ENCODE assay signal across 9 cellular contexts in genomic region chr5:38871790-38872551, GRCh38. TPM values are rescaled to one million over a fixed set of nuclear protein-coding genes. Genes with fewer than 3 reads are reported as not detected.
DNase-seq lines count a peak whose midpoint lies in the region; ATAC-seq, FAIRE-seq and TF ChIP-seq lines count a peak whose summit lies in the region.
"Had no signal": no experiment of that assay in that cellular context is flagged by ENCODE, and none has a peak within 500 bp of the region (broad histone marks: within the 10 kb centered on the region; RNA-seq: fewer than 3 reads in every experiment).

No MANE protein-coding gene starts in this region.

- H3K4me1 ChIP-seq in psoas muscle (no peaks in the 10 kb centered on the region), Karpas-422 (ENCODE audit: low read length) (no peaks in the 10 kb centered on the region)
- H3K4me1 ChIP-seq in CD4-positive, alpha-beta memory T cell (ENCODE audit: insufficient read depth, low read length), result no peaks in the 10 kb centered on the region

- no peak overlapping the region for H3K4me3 Mint-ChIP-seq in CD4-positive, alpha-beta memory T cell

- peaks cover 36 to 38% of the 10 kb centered on the region in 2 donors for H3K27me3 Mint-ChIP-seq in CD4-positive, alpha-beta memory T cell

- intact Hi-C loops in psoas muscle (cut with DNase I), result no loop called here
- intact Hi-C loops in CD4-positive, alpha-beta memory T cell (cut with micrococcal nuclease), result no loop called here

- WGBS in psoas muscle, 3 donors, result 68 to 82% (median 69%) methylated on average over 5 of the region's 5 CpGs

- no peaks in the 10 kb centered on the region for H3K79me2 ChIP-seq in Karpas-422 (ENCODE audit: low read length)

- CTCF ChIA-PET in CD4-positive, alpha-beta memory T cell (lab: Charles Lee; ENCODE audit: partially characterized antibody), result no interaction called here

- H3K9me3 Mint-ChIP-seq in CD4-positive, alpha-beta memory T cell, result peaks cover 0 to 8% (median 5%) of the 10 kb centered on the region in 8 donors

- H3K36me3 ChIP-seq in psoas muscle (ENCODE audit: insufficient read depth in 1 of 2, low read depth in 1 of 2), result peaks cover 5 to 12% of the 10 kb centered on the region in 2 donors
- H3K36me3 ChIP-seq in Karpas-422 (ENCODE audit: insufficient read depth, low read length), result no peaks in the 10 kb centered on the region
- no peaks in the 10 kb centered on the region for H3K36me3 ChIP-seq in CD4-positive, alpha-beta memory T cell (ENCODE audit: insufficient read depth, low read length)

- no peak overlapping the region for H2AFZ ChIP-seq in Karpas-422 (ENCODE audit: low read length)

- H3K4me1 Mint-ChIP-seq in CD4-positive, alpha-beta memory T cell, result no peaks in the 10 kb centered on the region

- no peaks in the 10 kb centered on the region for H4K20me1 ChIP-seq in Karpas-422 (ENCODE audit: insufficient read depth, low read depth, low read length)

- DNase-seq in DMS53 (lab: John Stamatoyannopoulos, UW) (peak; percentile 31), RCC 7860 (ENCODE audit: low spot score) (peak; percentile 100), fibroblast of mammary gland (ENCODE audit: low read depth) (peak; percentile 100), psoas muscle (no peak), GM13977 (ENCODE audit: low spot score) (no peak), DMS79 treated with DMSO at 0.1 percent for 48 hours (lab: John Stamatoyannopoulos, UW) (no peak), Karpas-422 (no peak)
- DNase-seq in CD4-positive, alpha-beta memory T cell, result no peak
- DNase-seq: activated gamma-delta T cell treated with Interleukin-2 at 50 U/mL for 16 hours had no signal

- peak; percentile 36 to 83 (median 69) for ATAC-seq in psoas muscle

- H3K9me3 ChIP-seq in psoas muscle (no peaks in the 10 kb centered on the region), Karpas-422 (ENCODE audit: low read length) (no peaks in the 10 kb centered on the region)
- no peaks in the 10 kb centered on the region for H3K9me3 ChIP-seq in CD4-positive, alpha-beta memory T cell (ENCODE audit: control insufficient read depth in 1 of 2, low read length in 2 of 2)

- TF ChIP-seq CTCF in fibroblast of mammary gland (conservative IDR thresholded peaks at IDR 0.05; ENCODE audit: control insufficient read depth, insufficient read depth, low read depth, low read length) (no peak), psoas muscle (IDR thresholded peaks at IDR 0.05) (no peak), GM13977 (IDR thresholded peaks at IDR 0.05; ENCODE audit: extremely low read depth, insufficient read depth, missing control alignments) (no peak)

- no peak overlapping the region for H3K4me3 ChIP-seq in fibroblast of mammary gland (ENCODE audit: control insufficient read depth, low read depth, low read length)
- H3K4me3 ChIP-seq in psoas muscle, result no peak overlapping the region
- H3K4me3 ChIP-seq in Karpas-422 (ENCODE audit: low read length), result no peak overlapping the region
- H3K4me3 ChIP-seq in CD4-positive, alpha-beta memory T cell (ENCODE audit: low read length in 2 of 2), result no peak overlapping the region

- in situ Hi-C loops in GM13977 (cut with MboI; ENCODE audit: low pct_unique_long_range_greater_than_20kb, low sequenced_read_pairs, unreplicated experiment), result no loop called here

- no peaks in the 10 kb centered on the region for H3K9me2 ChIP-seq in Karpas-422 (replicated peaks; ENCODE audit: insufficient read depth, low read length)

- no peak overlapping the region for H3K9ac ChIP-seq in Karpas-422 (ENCODE audit: low read length)

- POLR2A ChIA-PET in CD4-positive, alpha-beta memory T cell (lab: Charles Lee; ENCODE audit: partially characterized antibody), result no interaction called here

- no peak overlapping the region for H3K27ac ChIP-seq in psoas muscle
- no peak overlapping the region for H3K27ac ChIP-seq in Karpas-422 (ENCODE audit: low read length)
- H3K27ac ChIP-seq in CD4-positive, alpha-beta memory T cell (ENCODE audit: low read depth, low read length), result no peak overlapping the region

- H3K27ac Mint-ChIP-seq in CD4-positive, alpha-beta memory T cell, result no peak overlapping the region

- peak; percentile 100 for FAIRE-seq in RCC 7860 (lab: Jason Lieb, UNC)

- no peaks in the 10 kb centered on the region for H3K36me3 Mint-ChIP-seq in CD4-positive, alpha-beta memory T cell

- H3K27me3 ChIP-seq in psoas muscle (ENCODE audit: insufficient read depth in 3 of 3, low read length in 2 of 3) (no peaks in the 10 kb centered on the region), Karpas-422 (ENCODE audit: low read length) (0 out of 2 replicates have a peak, but pooled peaks cover 3% of the 10 kb centered on the region)
- no peaks in the 10 kb centered on the region for H3K27me3 ChIP-seq in CD4-positive, alpha-beta memory T cell (ENCODE audit: insufficient read depth, low read length)

- no peak overlapping the region for H3K4me2 ChIP-seq in Karpas-422 (ENCODE audit: low read depth, low read length, poor library complexity, severe bottlenecking)

RNA-seq across cellular contexts. Expression of gene OSMR, which starts 26.2 kb away (rescaled TPM):
- total RNA-seq in psoas muscle, result 10 to 100 TPM in 2 of 4 donors, 1 to 10 TPM in 2; 6.0 to 27.0 (median 14.3) TPM
- 10 to 100 TPM in 1 of 3 donors, 1 to 10 TPM in 2; 3.2 to 18.1 (median 3.3) TPM for polyA plus RNA-seq in psoas muscle
- 0.52 TPM in 1 of 2 replicates, not detected in the other for total RNA-seq in Karpas-422 (2014; rRNA removed; shearing (Covaris generic); ENCODE audit: low replicate concordance)
- not detected for total RNA-seq in CD4-positive, alpha-beta memory T cell
- polyA plus RNA-seq in CD4-positive, alpha-beta memory T cell, result under 1 TPM in 1 of 2 donors, not detected in 1; 0.37 TPM

Comparison
In these comparisons a context has a peak if more than half of its experiments do, and no peak if none do; other contexts are left out.
1. DNase-seq: peak in DMS53 (single experiment), RCC 7860 (single experiment) and fibroblast of mammary gland (single experiment); none in psoas muscle (0 of 2), GM13977 (single experiment), DMS79 treated with DMSO at 0.1 percent for 48 hours (single experiment), Karpas-422 (single experiment) and CD4-positive, alpha-beta memory T cell (0 of 5).